Comparison of ENCODE assay signal across 17 cellular contexts in genomic region chr14:39555749-39556148, GRCh38.
DNase-seq lines count a peak whose midpoint lies in the region; ATAC-seq, FAIRE-seq and TF ChIP-seq lines count a peak whose summit lies in the region.
"Had no signal": no experiment of that assay in that cellular context is flagged by ENCODE, and none has a peak within 500 bp of the region (broad histone marks: within the 10 kb centered on the region; RNA-seq: fewer than 3 reads in every experiment).

No MANE protein-coding gene starts in this region.

- H3K27ac ChIP-seq in right atrium auricular region: no peak overlapping the region
- H3K27ac ChIP-seq in thoracic aorta: peak overlapping the region; percentile 0 to 5
- H3K27ac ChIP-seq in pancreas: no peak overlapping the region
- H3K27ac ChIP-seq: 22Rv1, BLaER1 had no signal

- FAIRE-seq in pancreas (lab: Jason Lieb, UNC): no peak
- FAIRE-seq: GM19239, HepG2, HTR-8/SVneo had no signal

- H3K4me3 ChIP-seq in right atrium auricular region: no peak overlapping the region
- no peak overlapping the region for H3K4me3 ChIP-seq in thoracic aorta
- no peak overlapping the region for H3K4me3 ChIP-seq in pancreas
- H3K4me3 ChIP-seq: BLaER1 had no signal

- TF ChIP-seq CTCF in right atrium auricular region (IDR thresholded peaks at IDR 0.05): no peak
- no peak for TF ChIP-seq CTCF in thoracic aorta (IDR thresholded peaks at IDR 0.05)
- no peak for TF ChIP-seq CTCF in pancreas (IDR thresholded peaks at IDR 0.05)

- intact Hi-C loops in Right ventricle myocardium inferior (cut with DNase I): no loop called here
- intact Hi-C loops in left ventricle myocardium superior (cut with micrococcal nuclease): no loop called here
- intact Hi-C loops in pancreas (cut with DNase I): no loop called here

- H3K9me3 ChIP-seq in right atrium auricular region (peaks cover 0 to 17% of the 10 kb centered on the region in 2 donors), thoracic aorta (peaks cover 10% of the 10 kb centered on the region), pancreas (no peaks in the 10 kb centered on the region)
- H3K9me3 ChIP-seq: BLaER1 had no signal

- no peak for DNase-seq in Right ventricle myocardium inferior (ENCODE audit: missing footprints)
- DNase-seq in right atrium auricular region (ENCODE audit: low spot score): no peak
- DNase-seq in left ventricle myocardium superior: peak; percentile 44
- peak; percentile 19 for DNase-seq in midbrain (lab: John Stamatoyannopoulos, UW)
- DNase-seq in thoracic aorta (ENCODE audit: low spot score): no peak
- DNase-seq in cerebellum (ENCODE audit: low spot score): no peak
- DNase-seq in activated CD4-positive, CD25-positive, alpha-beta regulatory T cell (lab: John Stamatoyannopoulos, UW): no peak
- DNase-seq in pancreas: no peak
- DNase-seq: Caco-2; CD8-positive, alpha-beta memory T cell; GF-D8 had no signal

- 80 to 83% methylated on average over 4 of the region's 4 CpGs for WGBS in pancreas, 2 donors

- H3K4me1 ChIP-seq in right atrium auricular region (no peaks in the 10 kb centered on the region), thoracic aorta (ENCODE audit: control insufficient read depth in 1 of 2, low read depth in 2 of 2) (peaks cover 7 to 17% of the 10 kb centered on the region in 2 donors), pancreas (no peaks in the 10 kb centered on the region)
- H3K4me1 ChIP-seq: BLaER1, Caco-2 had no signal

- no peaks in the 10 kb centered on the region for H3K36me3 ChIP-seq in right atrium auricular region
- H3K36me3 ChIP-seq in thoracic aorta: no peaks in the 10 kb centered on the region
- no peaks in the 10 kb centered on the region for H3K36me3 ChIP-seq in pancreas
- H3K36me3 ChIP-seq: BLaER1 had no signal

- ATAC-seq in Right ventricle myocardium inferior (peak; percentile 65), left ventricle myocardium superior (peak; percentile 36), thoracic aorta (ENCODE audit: insufficient number of reproducible peaks, low FRiP score, low read depth) (no peak), pancreas (no peak)
- ATAC-seq: HCT116, HepG2 had no signal

- H3K27me3 ChIP-seq in right atrium auricular region: no peaks in the 10 kb centered on the region
- no peaks in the 10 kb centered on the region for H3K27me3 ChIP-seq in thoracic aorta (replicated peaks; ENCODE audit: insufficient read depth)
- no peaks in the 10 kb centered on the region for H3K27me3 ChIP-seq in pancreas
- H3K27me3 ChIP-seq: BLaER1 had no signal

Comparison
In these comparisons a context has a peak if more than half of its experiments do, and no peak if none do; other contexts are left out.
1. DNase-seq: peak in left ventricle myocardium superior (single experiment) and midbrain (single experiment); none in Right ventricle myocardium inferior (single experiment), right atrium auricular region (single experiment), thoracic aorta (single experiment), cerebellum (single experiment), activated CD4-positive, CD25-positive, alpha-beta regulatory T cell (0 of 4) and pancreas (0 of 6).
2. ATAC-seq: peak in Right ventricle myocardium inferior (single experiment) and left ventricle myocardium superior (single experiment); none in thoracic aorta (single experiment) and pancreas (0 of 4).
3. H3K27ac ChIP-seq: peak in thoracic aorta (2 of 2); none in right atrium auricular region (0 of 2) and pancreas (0 of 4).